In genomic region chr17:72119963-72120877, GRCh38 we compare ENCODE assay signal across 8 cellular contexts. TPM values are rescaled to one million over a fixed set of nuclear protein-coding genes. Genes with fewer than 3 reads are reported as not detected.
DNase-seq lines count a peak whose midpoint lies in the region; ATAC-seq and TF ChIP-seq lines count a peak whose summit lies in the region.

No MANE protein-coding gene starts in this region.

- TF ChIP-seq RAD21 in neural cell (conservative IDR thresholded peaks at IDR 0.05), result peak; percentile 33

- H3K4me3 ChIP-seq in Peyer's patch (peak overlapping the region in 3 of 4 donors; percentile 40 to 79 (median 70)), esophagus muscularis mucosa (peak overlapping the region; percentile 49 to 65 (median 53)), neural cell (ENCODE audit: low read length) (peak overlapping the region; percentile 93), uterus (peak overlapping the region in 1 of 2 donors; percentile 19)

- TF ChIP-seq CTCF in Peyer's patch (IDR thresholded peaks at IDR 0.05) (no peak), esophagus muscularis mucosa (IDR thresholded peaks at IDR 0.05) (no peak), neural cell (IDR thresholded peaks at IDR 0.05; ENCODE audit: poor library complexity, severe bottlenecking) (no peak), uterus (IDR thresholded peaks at IDR 0.05) (no peak)

- H3F3A ChIP-seq in neural cell (ENCODE audit: insufficient read depth, low read length, poor library complexity, severe bottlenecking), result no peaks in the 10 kb centered on the region

- peak overlapping the region in 3 of 4 donors; percentile 9 to 87 (median 80) for H3K27ac ChIP-seq in Peyer's patch
- peak overlapping the region in 2 of 4 donors; percentile 31 to 65 for H3K27ac ChIP-seq in esophagus muscularis mucosa (replicated peaks in 1 of 4)
- no peak overlapping the region for H3K27ac ChIP-seq in neural cell (ENCODE audit: low read length)
- H3K27ac ChIP-seq in uterus, result no peak overlapping the region

- H3K27me3 ChIP-seq in Peyer's patch, result peaks cover 0 to 28% of the 10 kb centered on the region in 2 donors
- H3K27me3 ChIP-seq in esophagus muscularis mucosa, result peaks cover 9 to 99% (median 58%) of the 10 kb centered on the region in 4 donors
- peaks cover 65% of the 10 kb centered on the region for H3K27me3 ChIP-seq in neural cell (ENCODE audit: insufficient read depth, low read depth, low read length)
- peaks cover 8 to 82% of the 10 kb centered on the region in 2 donors for H3K27me3 ChIP-seq in uterus

- peaks cover 32% of the 10 kb centered on the region for H3K79me2 ChIP-seq in neural cell (replicated peaks; ENCODE audit: insufficient read depth, low read length)

- H3K4me1 ChIP-seq in Peyer's patch, result peaks cover 0 to 62% (median 0%) of the 10 kb centered on the region in 4 donors
- peaks cover 25 to 75% (median 67%) of the 10 kb centered on the region in 4 donors for H3K4me1 ChIP-seq in esophagus muscularis mucosa
- peaks cover 0 to 36% of the 10 kb centered on the region in 2 donors for H3K4me1 ChIP-seq in uterus

- H3K9me2 ChIP-seq in neural cell (ENCODE audit: insufficient read depth, low read length), result no peaks in the 10 kb centered on the region

- TF ChIP-seq POLR2A in Peyer's patch (IDR thresholded peaks at IDR 0.05) (no peak), esophagus muscularis mucosa (IDR thresholded peaks at IDR 0.05; ENCODE audit: low read depth) (no peak), uterus (IDR thresholded peaks at IDR 0.05) (no peak)

- ATAC-seq in GM21786 (IDR thresholded peaks at IDR 0.05; ENCODE audit: unreplicated experiment), result peak; percentile 1

- H3K4me2 ChIP-seq in neural cell (ENCODE audit: low read length), result peak overlapping the region; percentile 62

- TF ChIP-seq EP300 in esophagus muscularis mucosa (IDR thresholded peaks at IDR 0.05) (no peak), neural cell (conservative IDR thresholded peaks at IDR 0.05; ENCODE audit: poor library complexity, severe bottlenecking) (no peak)

- WGBS in esophagus muscularis mucosa, result 4% methylated on average over 17 of the region's 65 CpGs

- H3K9me3 ChIP-seq in Peyer's patch (no peaks in the 10 kb centered on the region), esophagus muscularis mucosa (no peaks in the 10 kb centered on the region), neural cell (ENCODE audit: low read length) (peaks cover 10% of the 10 kb centered on the region), uterus (no peaks in the 10 kb centered on the region)

- H4K20me1 ChIP-seq in neural cell (ENCODE audit: insufficient read depth), result no peaks in the 10 kb centered on the region

- H3K36me3 ChIP-seq in Peyer's patch (no peaks in the 10 kb centered on the region), esophagus muscularis mucosa (peaks cover 0 to 9% (median 0%) of the 10 kb centered on the region in 4 donors), neural cell (ENCODE audit: insufficient read depth, low read length) (no peaks in the 10 kb centered on the region), uterus (no peaks in the 10 kb centered on the region)

- intact Hi-C loops in esophagus muscularis mucosa (cut with DNase I) (loop anchor here (5.0 to 10.0 kb wide), 5 partner anchors 405 to 1485 kb away; no protein-coding TSS in a partner anchor), uterus (cut with DNase I; ENCODE audit: low total_unique reads) (no loop called here)

- no peak overlapping the region for H2AFZ ChIP-seq in neural cell (ENCODE audit: low read depth, low read length)

- H3K9ac ChIP-seq in neural cell (ENCODE audit: low read length), result peak overlapping the region; percentile 36

- DNase-seq in AG08395 (ENCODE audit: low spot score) (peak; percentile 48), Peyer's patch (peak in 2 of 3 donors; percentile 56 to 73), esophagus muscularis mucosa (ENCODE audit: extremely low spot score) (no peak), GM19240 (ENCODE audit: insufficient read length, low spot score) (no peak), HUDEP-2 (lab: John Stamatoyannopoulos, UW; ENCODE audit: unreplicated experiment in 76 of 76) (no peak), uterus (no peak)

TF ChIP-seq in neural cell, 6 proteins besides CTCF, POLR2A, EP300 and RAD21:
- TF ChIP-seq SMC3 (conservative IDR thresholded peaks at IDR 0.05; ENCODE audit: poor library complexity) (peak; percentile 24), REST (IDR thresholded peaks at IDR 0.05; ENCODE audit: borderline replicate concordance) (no peak)
TF ChIP-seq in neural cell: peak in this region for 1.

RNA-seq across cellular contexts. Expression of gene SOX9, which starts 0.6 kb away (rescaled TPM):
- total RNA-seq in Peyer's patch (10 to 100 TPM; 16.1 to 40.0 (median 33.1) TPM), esophagus muscularis mucosa (1 to 10 TPM; 1.4 to 3.7 (median 1.9) TPM), uterus (1 to 10 TPM in 2 of 4 donors, not detected in 2; 1.8 to 6.8 TPM)
- 0.34 and 0.68 TPM in 2 replicates for polyA plus RNA-seq in neural cell
- 0.73 and 1.3 TPM in 2 replicates for polyA minus RNA-seq in neural cell

Comparison
In these comparisons a context has a peak if more than half of its experiments do, and no peak if none do; other contexts are left out.
1. DNase-seq: peak in AG08395 (single experiment) and Peyer's patch (2 of 3); none in esophagus muscularis mucosa (single experiment), GM19240 (single experiment), HUDEP-2 (0 of 76) and uterus (0 of 2).
2. H3K27ac ChIP-seq: peak in Peyer's patch (3 of 4); none in neural cell (single experiment) and uterus (0 of 2).